16 cellular contexts compared by ENCODE assay signal in the genomic region with DNA sequence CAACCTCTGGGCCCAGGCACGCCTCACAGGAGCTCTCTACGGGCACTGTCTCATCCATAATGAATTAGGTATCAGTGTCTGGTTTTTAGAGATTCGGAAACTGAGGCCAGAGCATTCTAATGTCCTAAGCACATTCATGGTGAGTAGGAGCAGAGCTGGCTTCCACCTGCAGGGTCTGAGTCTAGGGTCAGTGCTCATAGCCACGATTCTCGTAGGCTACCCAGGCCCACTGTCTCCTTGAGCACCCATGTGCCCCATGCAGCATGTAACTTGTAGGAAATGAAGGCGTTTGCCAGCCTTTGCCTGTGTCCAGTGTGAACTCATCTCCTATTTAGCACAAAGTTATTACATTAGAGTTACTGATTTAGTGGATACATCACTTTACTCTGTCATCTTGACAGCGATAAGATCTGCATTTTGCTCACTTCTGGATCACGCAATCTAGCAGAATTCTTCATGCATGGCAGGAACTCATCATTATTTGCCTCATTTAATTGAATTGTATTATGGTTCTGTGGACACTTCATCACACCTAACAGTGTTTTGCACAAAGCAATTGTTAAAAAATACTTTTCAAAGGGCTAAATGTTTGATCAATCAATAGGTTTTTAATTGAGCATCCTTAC.
A peak's percentile ranks its signal among the peaks of the same experiment; 100 is the strongest.
DNase-seq lines count a peak whose midpoint lies in the region; ATAC-seq and TF ChIP-seq lines count a peak whose summit lies in the region.
"Had no signal": no experiment of that assay in that cellular context is flagged by ENCODE, and none has a peak within 500 bp of the region (broad histone marks: within the 10 kb centered on the region; RNA-seq: fewer than 3 reads in every experiment).

No MANE protein-coding gene starts in this region.

- TF ChIP-seq EP300 in SK-N-SH (IDR thresholded peaks at IDR 0.05; ENCODE audit: borderline replicate concordance in 1 of 2, low read depth in 1 of 2, low read length in 1 of 2) = no peak

- H2AFZ ChIP-seq in SK-N-SH (ENCODE audit: low read depth) = no peak overlapping the region

- no peaks in the 10 kb centered on the region for H3K9me2 ChIP-seq in SK-N-SH

- TF ChIP-seq CTCF in SK-N-SH (IDR thresholded peaks at IDR 0.05) = no peak
- no peak for TF ChIP-seq CTCF in VCaP (conservative IDR thresholded peaks at IDR 0.05)
- TF ChIP-seq CTCF in nephron (IDR thresholded peaks at IDR 0.05; ENCODE audit: unreplicated experiment in 3 of 3) = no peak
- no peak for TF ChIP-seq CTCF in right atrium auricular region (IDR thresholded peaks at IDR 0.05)
- no peak for TF ChIP-seq CTCF in endothelial cell (IDR thresholded peaks at IDR 0.05; ENCODE audit: unreplicated experiment)

- no peaks in the 10 kb centered on the region for H3K36me3 ChIP-seq in SK-N-SH (replicated peaks in 1 of 2; ENCODE audit: control insufficient read depth in 1 of 2, insufficient read depth in 2 of 2, low read length in 1 of 2)
- no peaks in the 10 kb centered on the region for H3K36me3 ChIP-seq in right atrium auricular region
- H3K36me3 ChIP-seq: HAP-1 had no signal

- WGBS in SK-N-SH (ENCODE audit: low lambda C conversion rate) = 32% methylated on average over 6 of the region's 8 CpGs

- TF ChIP-seq RAD21 in SK-N-SH (IDR thresholded peaks at IDR 0.05; ENCODE audit: low read length) = no peak

- H3K27ac ChIP-seq in SK-N-SH (ENCODE audit: low read depth in 2 of 2, low read length in 1 of 2) = no peak overlapping the region
- peak overlapping the region; percentile 31 for H3K27ac ChIP-seq in VCaP
- no peak overlapping the region for H3K27ac ChIP-seq in right atrium auricular region
- H3K27ac ChIP-seq: 22Rv1 had no signal

- POLR2A ChIA-PET in SK-N-SH (lab: Yijun Ruan, JAX) = no interaction called here

- H3K9ac ChIP-seq in SK-N-SH = no peak overlapping the region

- ATAC-seq in SK-N-SH treated with all-trans-retinoic acid at 6 μM for 48 hours = no peak
- ATAC-seq: CD8-positive, alpha-beta T cell had no signal

- H3K27me3 Mint-ChIP-seq in nephron (ENCODE audit: low read depth) (peaks cover 8% of the 10 kb centered on the region), endothelial cell (ENCODE audit: unreplicated experiment) (no peaks in the 10 kb centered on the region)

- no peak for DNase-seq in SK-N-SH
- DNase-seq in SW480 (ENCODE audit: low spot score) = no peak
- DNase-seq in right atrium auricular region (ENCODE audit: low spot score) = no peak
- DNase-seq in endothelial cell (ENCODE audit: low spot score) = no peak
- DNase-seq: CD8-positive, alpha-beta T cell; COR-L47; DND-41; GDM1; GOT3; HFFc6 had no signal

- H3K36me3 Mint-ChIP-seq in nephron (ENCODE audit: low read depth) (no peaks in the 10 kb centered on the region), endothelial cell (ENCODE audit: low read depth, unreplicated experiment) (peaks cover 7% of the 10 kb centered on the region)
- H3K36me3 Mint-ChIP-seq: CD14-positive monocyte; CD8-positive, alpha-beta T cell had no signal

- peaks cover 4% of the 10 kb centered on the region for H3K9me3 Mint-ChIP-seq in nephron
- peaks cover 6% of the 10 kb centered on the region for H3K9me3 Mint-ChIP-seq in endothelial cell (ENCODE audit: unreplicated experiment)
- H3K9me3 Mint-ChIP-seq: CD8-positive, alpha-beta T cell had no signal

- no peaks in the 10 kb centered on the region for H3K9me3 ChIP-seq in SK-N-SH
- peaks cover 0 to 6% of the 10 kb centered on the region in 2 donors for H3K9me3 ChIP-seq in right atrium auricular region

- H3K27me3 ChIP-seq in SK-N-SH (ENCODE audit: insufficient read depth) (no peaks in the 10 kb centered on the region), right atrium auricular region (no peaks in the 10 kb centered on the region)

- no peaks in the 10 kb centered on the region for H4K20me1 ChIP-seq in SK-N-SH (ENCODE audit: insufficient read depth)

- H3K79me2 ChIP-seq in SK-N-SH (ENCODE audit: insufficient read depth) = no peaks in the 10 kb centered on the region

- H3K4me1 Mint-ChIP-seq in nephron (peaks cover 47% of the 10 kb centered on the region), endothelial cell (ENCODE audit: unreplicated experiment) (no peaks in the 10 kb centered on the region)
- H3K4me1 Mint-ChIP-seq: CD14-positive monocyte had no signal

- H3K4me3 ChIP-seq in SK-N-SH (ENCODE audit: low read depth in 2 of 2, low read length in 1 of 2) (no peak overlapping the region), right atrium auricular region (no peak overlapping the region)
- H3K4me3 ChIP-seq: HAP-1 had no signal

- H3K4me1 ChIP-seq in SK-N-SH (ENCODE audit: control insufficient read depth in 1 of 2, insufficient read depth in 2 of 2, low read depth in 1 of 2, low read length in 1 of 2) (peaks cover 0 to 15% of the 10 kb centered on the region in 2 experiments; a peak in 1 of 4 replicates), right atrium auricular region (no peaks in the 10 kb centered on the region)
- H3K4me1 ChIP-seq: HAP-1 had no signal

- no peak overlapping the region for H3K4me2 ChIP-seq in SK-N-SH

- CTCF ChIA-PET in SK-N-SH (lab: Yijun Ruan, JAX) = interaction anchor here (0.9 kb wide), 1 partner anchor 31 kb away, joined by 3 read pairs; no protein-coding TSS in a partner anchor

- H3K27ac Mint-ChIP-seq in nephron = peak overlapping the region in 2 of 3 experiments; percentile 67 to 86
- no peak overlapping the region for H3K27ac Mint-ChIP-seq in endothelial cell (ENCODE audit: unreplicated experiment)
- H3K27ac Mint-ChIP-seq: CD14-positive monocyte; CD8-positive, alpha-beta T cell; HFFc6 had no signal

- no peaks in the 10 kb centered on the region for H3F3A ChIP-seq in SK-N-SH (replicated peaks; ENCODE audit: insufficient read depth)

- H3K4me3 Mint-ChIP-seq in nephron (no peak overlapping the region), endothelial cell (ENCODE audit: unreplicated experiment) (no peak overlapping the region)
- H3K4me3 Mint-ChIP-seq: CD14-positive monocyte; CD8-positive, alpha-beta T cell; HFFc6 had no signal

TF ChIP-seq in SK-N-SH, 30 proteins besides CTCF, POLR2A, EP300 and RAD21:
- peak; percentile 33; the same call in 1 of the 2 replicates for TF ChIP-seq GATA2 (CRISPR knock-in tag; IDR thresholded peaks at IDR 0.05)
- TF ChIP-seq, protein P1, sequence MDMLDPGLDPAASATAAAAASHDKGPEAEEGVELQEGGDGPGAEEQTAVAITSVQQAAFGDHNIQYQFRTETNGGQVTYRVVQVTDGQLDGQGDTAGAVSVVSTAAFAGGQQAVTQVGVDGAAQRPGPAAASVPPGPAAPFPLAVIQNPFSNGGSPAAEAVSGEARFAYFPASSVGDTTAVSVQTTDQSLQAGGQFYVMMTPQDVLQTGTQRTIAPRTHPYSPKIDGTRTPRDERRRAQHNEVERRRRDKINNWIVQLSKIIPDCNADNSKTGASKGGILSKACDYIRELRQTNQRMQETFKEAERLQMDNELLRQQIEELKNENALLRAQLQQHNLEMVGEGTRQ (IDR thresholded peaks at IDR 0.05; ENCODE audit: borderline replicate concordance, low read depth, low read length) = no peak
- TF ChIP-seq FOSL2 (IDR thresholded peaks at IDR 0.05; ENCODE audit: borderline replicate concordance, low read depth) = no peak
- TF ChIP-seq RCOR1 (IDR thresholded peaks at IDR 0.05; ENCODE audit: low read length) = no peak
- no peak for TF ChIP-seq RXRA (IDR thresholded peaks at IDR 0.05; ENCODE audit: borderline replicate concordance, low read depth)
TF ChIP-seq in SK-N-SH: peak in this region for 1.

TF ChIP-seq in SK-N-SH treated with all-trans-retinoic acid at 6 μM for 48 hours, 23 proteins besides CTCF, POLR2A, EP300 and RAD21 (continues in another document):
- TF ChIP-seq ZC3H10 (CRISPR knock-in tag; IDR thresholded peaks at IDR 0.05) (no peak), ZNF8 (CRISPR knock-in tag; IDR thresholded peaks at IDR 0.05) (no peak), TCF4 (CRISPR knock-in tag; IDR thresholded peaks at IDR 0.05; ENCODE audit: borderline replicate concordance) (no peak), ZNF70 (CRISPR knock-in tag; IDR thresholded peaks at IDR 0.05) (no peak), GLIS3 (CRISPR knock-in tag; IDR thresholded peaks at IDR 0.05) (no peak), PPARA (CRISPR knock-in tag; IDR thresholded peaks at IDR 0.05; ENCODE audit: borderline replicate concordance) (no peak), OSR1 (CRISPR knock-in tag; IDR thresholded peaks at IDR 0.05) (no peak), ZFP3 (CRISPR knock-in tag; IDR thresholded peaks at IDR 0.05) (no peak), SNAI2 (CRISPR knock-in tag; IDR thresholded peaks at IDR 0.05) (no peak), ZNF565 (CRISPR knock-in tag; conservative IDR thresholded peaks at IDR 0.05; ENCODE audit: low read depth) (no peak)
- TF ChIP-seq, protein P2, sequence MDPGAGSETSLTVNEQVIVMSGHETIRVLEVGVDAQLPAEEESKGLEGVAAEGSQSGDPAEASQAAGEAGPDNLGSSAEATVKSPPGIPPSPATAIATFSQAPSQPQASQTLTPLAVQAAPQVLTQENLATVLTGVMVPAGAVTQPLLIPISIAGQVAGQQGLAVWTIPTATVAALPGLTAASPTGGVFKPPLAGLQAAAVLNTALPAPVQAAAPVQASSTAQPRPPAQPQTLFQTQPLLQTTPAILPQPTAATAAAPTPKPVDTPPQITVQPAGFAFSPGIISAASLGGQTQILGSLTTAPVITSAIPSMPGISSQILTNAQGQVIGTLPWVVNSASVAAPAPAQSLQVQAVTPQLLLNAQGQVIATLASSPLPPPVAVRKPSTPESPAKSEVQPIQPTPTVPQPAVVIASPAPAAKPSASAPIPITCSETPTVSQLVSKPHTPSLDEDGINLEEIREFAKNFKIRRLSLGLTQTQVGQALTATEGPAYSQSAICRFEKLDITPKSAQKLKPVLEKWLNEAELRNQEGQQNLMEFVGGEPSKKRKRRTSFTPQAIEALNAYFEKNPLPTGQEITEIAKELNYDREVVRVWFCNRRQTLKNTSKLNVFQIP (CRISPR knock-in tag; IDR thresholded peaks at IDR 0.05; ENCODE audit: borderline replicate concordance, low read depth) = no peak
- TF ChIP-seq, protein P3, sequence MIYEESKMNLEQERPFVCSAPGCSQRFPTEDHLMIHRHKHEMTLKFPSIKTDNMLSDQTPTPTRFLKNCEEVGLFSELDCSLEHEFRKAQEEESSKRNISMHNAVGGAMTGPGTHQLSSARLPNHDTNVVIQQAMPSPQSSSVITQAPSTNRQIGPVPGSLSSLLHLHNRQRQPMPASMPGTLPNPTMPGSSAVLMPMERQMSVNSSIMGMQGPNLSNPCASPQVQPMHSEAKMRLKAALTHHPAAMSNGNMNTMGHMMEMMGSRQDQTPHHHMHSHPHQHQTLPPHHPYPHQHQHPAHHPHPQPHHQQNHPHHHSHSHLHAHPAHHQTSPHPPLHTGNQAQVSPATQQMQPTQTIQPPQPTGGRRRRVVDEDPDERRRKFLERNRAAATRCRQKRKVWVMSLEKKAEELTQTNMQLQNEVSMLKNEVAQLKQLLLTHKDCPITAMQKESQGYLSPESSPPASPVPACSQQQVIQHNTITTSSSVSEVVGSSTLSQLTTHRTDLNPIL (CRISPR knock-in tag; IDR thresholded peaks at IDR 0.05; ENCODE audit: low read depth) = no peak
